8 cellular contexts compared by ENCODE assay signal in the genomic region with DNA sequence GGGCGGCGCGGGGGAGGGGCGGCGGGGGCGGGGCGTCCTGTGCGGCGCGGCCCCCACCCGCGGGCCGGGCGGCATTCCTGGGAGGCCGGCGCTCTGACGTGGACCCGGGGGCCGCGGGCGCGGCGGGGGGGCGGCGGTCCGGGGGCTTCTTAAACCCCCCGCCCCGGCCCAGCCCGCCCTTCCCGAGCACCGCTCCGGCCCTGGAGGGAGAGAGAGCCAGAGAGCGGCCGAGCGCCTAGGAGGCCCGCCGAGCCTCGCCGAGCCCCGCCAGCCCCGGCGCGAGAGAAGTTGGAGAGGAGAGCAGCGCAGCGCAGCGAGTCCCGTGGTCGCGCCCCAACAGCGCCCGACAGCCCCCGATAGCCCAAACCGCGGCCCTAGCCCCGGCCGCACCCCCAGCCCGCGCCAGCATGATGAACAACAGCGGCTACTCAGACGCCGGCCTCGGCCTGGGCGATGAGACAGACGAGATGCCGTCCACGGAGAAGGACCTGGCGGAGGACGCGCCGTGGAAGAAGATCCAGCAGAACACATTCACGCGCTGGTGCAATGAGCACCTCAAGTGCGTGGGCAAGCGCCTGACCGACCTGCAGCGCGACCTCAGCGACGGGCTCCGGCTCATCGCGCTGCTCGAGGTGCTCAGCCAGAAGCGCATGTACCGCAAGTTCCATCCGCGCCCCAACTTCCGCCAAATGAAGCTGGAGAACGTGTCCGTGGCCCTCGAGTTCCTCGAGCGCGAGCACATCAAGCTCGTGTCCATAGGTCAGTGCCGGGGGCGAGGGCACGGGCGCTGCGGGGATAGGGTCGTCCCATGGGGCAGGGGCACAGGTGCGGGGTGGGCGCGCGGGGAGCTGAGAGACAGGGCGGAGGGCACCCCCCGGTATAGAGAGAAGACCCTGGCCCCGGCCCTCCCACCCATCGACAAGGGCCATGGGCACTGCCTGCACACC. TPM values are rescaled to one million over a fixed set of nuclear protein-coding genes. Genes with fewer than 3 reads are reported as not detected.
A peak's percentile ranks its signal among the peaks of the same experiment; 100 is the strongest.
DNase-seq lines count a peak whose midpoint lies in the region; ATAC-seq and TF ChIP-seq lines count a peak whose summit lies in the region.

A gene with protein sequence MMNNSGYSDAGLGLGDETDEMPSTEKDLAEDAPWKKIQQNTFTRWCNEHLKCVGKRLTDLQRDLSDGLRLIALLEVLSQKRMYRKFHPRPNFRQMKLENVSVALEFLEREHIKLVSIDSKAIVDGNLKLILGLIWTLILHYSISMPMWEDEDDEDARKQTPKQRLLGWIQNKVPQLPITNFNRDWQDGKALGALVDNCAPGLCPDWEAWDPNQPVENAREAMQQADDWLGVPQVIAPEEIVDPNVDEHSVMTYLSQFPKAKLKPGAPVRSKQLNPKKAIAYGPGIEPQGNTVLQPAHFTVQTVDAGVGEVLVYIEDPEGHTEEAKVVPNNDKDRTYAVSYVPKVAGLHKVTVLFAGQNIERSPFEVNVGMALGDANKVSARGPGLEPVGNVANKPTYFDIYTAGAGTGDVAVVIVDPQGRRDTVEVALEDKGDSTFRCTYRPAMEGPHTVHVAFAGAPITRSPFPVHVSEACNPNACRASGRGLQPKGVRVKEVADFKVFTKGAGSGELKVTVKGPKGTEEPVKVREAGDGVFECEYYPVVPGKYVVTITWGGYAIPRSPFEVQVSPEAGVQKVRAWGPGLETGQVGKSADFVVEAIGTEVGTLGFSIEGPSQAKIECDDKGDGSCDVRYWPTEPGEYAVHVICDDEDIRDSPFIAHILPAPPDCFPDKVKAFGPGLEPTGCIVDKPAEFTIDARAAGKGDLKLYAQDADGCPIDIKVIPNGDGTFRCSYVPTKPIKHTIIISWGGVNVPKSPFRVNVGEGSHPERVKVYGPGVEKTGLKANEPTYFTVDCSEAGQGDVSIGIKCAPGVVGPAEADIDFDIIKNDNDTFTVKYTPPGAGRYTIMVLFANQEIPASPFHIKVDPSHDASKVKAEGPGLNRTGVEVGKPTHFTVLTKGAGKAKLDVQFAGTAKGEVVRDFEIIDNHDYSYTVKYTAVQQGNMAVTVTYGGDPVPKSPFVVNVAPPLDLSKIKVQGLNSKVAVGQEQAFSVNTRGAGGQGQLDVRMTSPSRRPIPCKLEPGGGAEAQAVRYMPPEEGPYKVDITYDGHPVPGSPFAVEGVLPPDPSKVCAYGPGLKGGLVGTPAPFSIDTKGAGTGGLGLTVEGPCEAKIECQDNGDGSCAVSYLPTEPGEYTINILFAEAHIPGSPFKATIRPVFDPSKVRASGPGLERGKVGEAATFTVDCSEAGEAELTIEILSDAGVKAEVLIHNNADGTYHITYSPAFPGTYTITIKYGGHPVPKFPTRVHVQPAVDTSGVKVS (N-terminal part only) (plus strand): TSS at position 176 of the 947 bp plus-strand sequence. CDS start 232 bp downstream, at position 408.

- peak within 1 kb of the TSS; percentile 91 for H3K4me2 ChIP-seq in fibroblast of lung (ENCODE audit: extremely low read depth, insufficient read depth, low read length)

- no peaks in the 10 kb centered on the region for H4K20me1 ChIP-seq in fibroblast of lung (ENCODE audit: control insufficient read depth, extremely low read depth, insufficient read depth, low read length)

- H3K79me2 ChIP-seq in fibroblast of lung (ENCODE audit: control insufficient read depth, insufficient read depth, low read length) = peaks cover 40% of the 10 kb centered on the region

- TF ChIP-seq CTCF in AG04450 (IDR thresholded peaks at IDR 0.05; ENCODE audit: low read depth, low read length) = no peak
- no peak for TF ChIP-seq CTCF in fibroblast of lung (conservative IDR thresholded peaks at IDR 0.05 in 1 of 2, IDR thresholded peaks at IDR 0.05 in 1 of 2; ENCODE audit: low read depth in 1 of 2, low read length in 2 of 2)
- TF ChIP-seq CTCF in tibial nerve (IDR thresholded peaks at IDR 0.05) = no peak
- TF ChIP-seq CTCF in GM10266 (IDR thresholded peaks at IDR 0.05; ENCODE audit: control insufficient read depth, insufficient read depth, low read depth, missing control alignments) = no peak

- CTCF ChIA-PET in AG04450 (lab: Charles Lee) = no interaction called here
- CTCF ChIA-PET in naive thymus-derived CD4-positive, alpha-beta T cell (lab: Charles Lee) = no interaction called here

- H3K36me3 ChIP-seq in fibroblast of lung (ENCODE audit: control insufficient read depth, insufficient read depth, low read length) (peaks cover 7% of the 10 kb centered on the region), tibial nerve (no peaks in the 10 kb centered on the region)
- no peaks in the 10 kb centered on the region for H3K36me3 ChIP-seq in naive thymus-derived CD4-positive, alpha-beta T cell (ENCODE audit: control insufficient read depth in 2 of 3, insufficient read depth in 3 of 3, low read length in 3 of 3)

- peak within 1 kb of the TSS in 2 of 9 donors; percentile 15 to 70 for H3K27ac Mint-ChIP-seq in naive thymus-derived CD4-positive, alpha-beta T cell

- H3K4me3 Mint-ChIP-seq in naive thymus-derived CD4-positive, alpha-beta T cell = peak within 1 kb of the TSS; percentile 70 to 86 (median 80)

- H3K9me3 ChIP-seq in AG04450 (ENCODE audit: control insufficient read depth, insufficient read depth, low read length) = no peaks in the 10 kb centered on the region; the same call in 1 of the 2 replicates
- no peaks in the 10 kb centered on the region for H3K9me3 ChIP-seq in fibroblast of lung (ENCODE audit: control insufficient read depth, insufficient read depth, low read depth, low read length)
- no peaks in the 10 kb centered on the region for H3K9me3 ChIP-seq in naive thymus-derived CD4-positive, alpha-beta T cell (ENCODE audit: control insufficient read depth in 2 of 3, low read length in 3 of 3)
- no peaks in the 10 kb centered on the region for H3K9me3 ChIP-seq in tibial nerve

- intact Hi-C loops in naive thymus-derived CD4-positive, alpha-beta T cell (cut with micrococcal nuclease) = no loop called here

- no peak for DNase-seq in AG04450 (ENCODE audit: low read depth, low spot score)
- peak; percentile 48 for DNase-seq in activated T-cell treated with anti-CD3 and anti-CD28 coated beads, Interleukin-2, amount 50 U/mL, for 1 hour
- DNase-seq in fibroblast of lung (ENCODE audit: low read depth in 2 of 2) = peak; percentile 68 to 73
- peak in 8 of 9 donors; percentile 11 to 39 (median 32) for DNase-seq in naive thymus-derived CD4-positive, alpha-beta T cell
- DNase-seq in tibial nerve (ENCODE audit: low spot score in 2 of 2) = no peak
- DNase-seq in GM10266 (ENCODE audit: extremely low spot score) = no peak

- no peak for TF ChIP-seq EP300 in Ishikawa (IDR thresholded peaks at IDR 0.05; ENCODE audit: borderline replicate concordance)
- TF ChIP-seq EP300 in tibial nerve (IDR thresholded peaks at IDR 0.05) = peak in 1 of 2 donors; percentile 13

- H3K36me3 Mint-ChIP-seq in naive thymus-derived CD4-positive, alpha-beta T cell = no peaks in the 10 kb centered on the region

- H3K27me3 ChIP-seq in AG04450 (ENCODE audit: control insufficient read depth, insufficient read depth, low read length) (no peaks in the 10 kb centered on the region), fibroblast of lung (ENCODE audit: control insufficient read depth, insufficient read depth, low read length) (no peaks in the 10 kb centered on the region), tibial nerve (peaks cover 0 to 35% of the 10 kb centered on the region in 2 donors)
- H3K27me3 ChIP-seq in naive thymus-derived CD4-positive, alpha-beta T cell (ENCODE audit: control insufficient read depth in 2 of 2, insufficient read depth in 2 of 2, low read length in 2 of 2) = peaks cover 3 to 15% of the 10 kb centered on the region in 2 donors

- peaks cover 5 to 18% (median 13%) of the 10 kb centered on the region in 7 donors for H3K4me1 Mint-ChIP-seq in naive thymus-derived CD4-positive, alpha-beta T cell

- H3K9ac ChIP-seq in fibroblast of lung (ENCODE audit: insufficient read depth, low read length) = peak within 1 kb of the TSS; percentile 85

- TF ChIP-seq RAD21 in Ishikawa (IDR thresholded peaks at IDR 0.05; ENCODE audit: low read depth) = no peak

- H3K4me3 ChIP-seq in AG04450 (ENCODE audit: low read depth, low read length) = peak within 1 kb of the TSS; percentile 93
- H3K4me3 ChIP-seq in fibroblast of lung (replicated peaks in 1 of 4; ENCODE audit: control extremely low read depth in 1 of 4, insufficient read depth in 1 of 4, low read depth in 3 of 4, low read length in 4 of 4) = peak within 1 kb of the TSS; percentile 82 to 96 (median 94)
- H3K4me3 ChIP-seq in naive thymus-derived CD4-positive, alpha-beta T cell (ENCODE audit: low read length) = peak within 1 kb of the TSS; percentile 53
- H3K4me3 ChIP-seq in tibial nerve = peak within 1 kb of the TSS; percentile 42 to 75 (median 50)

- peaks cover 26% of the 10 kb centered on the region for H3K4me1 ChIP-seq in fibroblast of lung (ENCODE audit: control insufficient read depth, extremely low read depth, insufficient read depth, low read length)
- H3K4me1 ChIP-seq in naive thymus-derived CD4-positive, alpha-beta T cell (ENCODE audit: control insufficient read depth in 2 of 2, insufficient read depth in 2 of 2, low read length in 2 of 2) = peaks cover 0 to 9% of the 10 kb centered on the region in 2 donors
- peaks cover 0 to 44% (median 29%) of the 10 kb centered on the region in 4 donors for H3K4me1 ChIP-seq in tibial nerve

- peak; percentile 60 for ATAC-seq in naive thymus-derived CD4-positive, alpha-beta T cell
- ATAC-seq in HG03520 (IDR thresholded peaks at IDR 0.05; ENCODE audit: unreplicated experiment) = no peak

- H2AFZ ChIP-seq in fibroblast of lung (ENCODE audit: low read length) = peak within 1 kb of the TSS; percentile 27

- 2 to 6% methylated on average over 17 to 49 of the region's 109 CpGs for whole genome bisulfite sequencing in tibial nerve, 2 donors

- H3K27ac ChIP-seq in AG04450 (ENCODE audit: low read depth, low read length) (peak within 1 kb of the TSS; percentile 87), fibroblast of lung (ENCODE audit: insufficient read depth, low read length) (peak within 1 kb of the TSS; percentile 85), tibial nerve (peak within 1 kb of the TSS; percentile 36 to 74 (median 60))
- H3K27ac ChIP-seq in naive thymus-derived CD4-positive, alpha-beta T cell (ENCODE audit: low read depth, low read length) = no peak within 1 kb of the TSS

- no peak for TF ChIP-seq POLR2A in tibial nerve (IDR thresholded peaks at IDR 0.05)

- peaks cover 26 to 64% (median 30%) of the 10 kb centered on the region in 5 donors for H3K27me3 Mint-ChIP-seq in naive thymus-derived CD4-positive, alpha-beta T cell

- H3K9me3 Mint-ChIP-seq in naive thymus-derived CD4-positive, alpha-beta T cell = no peaks in the 10 kb centered on the region

- POLR2A ChIA-PET in AG04450 (lab: Yijun Ruan, JAX) = interaction anchor here (0.6 to 3.0 kb wide), 6 partner anchors 29 to 132 kb away, joined by 3 to 16 read pairs (median 6); partner anchors contain the start of gene ATP6V1F
- POLR2A ChIA-PET in naive thymus-derived CD4-positive, alpha-beta T cell (lab: Charles Lee) = interaction anchor here (1.1 kb wide), 1 partner anchor 91 kb away, joined by 4 read pairs; the partner anchor contains the start of gene CALU

RNA-seq across cellular contexts. Expression of the gene that starts here (rescaled TPM):
- polyA plus RNA-seq in AG04450 (2011; rRNA removed) = 25.8 and 44.7 TPM in 2 replicates
- 157 and 215 TPM in 2 replicates for polyA minus RNA-seq in AG04450 (2011; rRNA and poly(A)+ RNA removed)
- 106 and 191 TPM in 2 replicates for total RNA-seq in fibroblast of lung
- 29.3 and 55.3 TPM in 2 replicates for polyA plus RNA-seq in fibroblast of lung
- polyA plus RNA-seq in fibroblast of lung (2012) = 118 and 176 TPM in 2 replicates
- 406 and 608 TPM in 2 replicates for polyA minus RNA-seq in fibroblast of lung (ENCODE audit: low replicate concordance)
- under 1 TPM in 2 of 5 experiments, not detected in 3; 0.05 to 0.19 TPM for total RNA-seq in naive thymus-derived CD4-positive, alpha-beta T cell
- not detected for polyA plus RNA-seq in naive thymus-derived CD4-positive, alpha-beta T cell
- 10 to 100 TPM in 2 of 4 donors, 1 to 10 TPM in 2; 5.5 to 13.5 (median 9.0) TPM for total RNA-seq in tibial nerve

Comparison
In these comparisons a context has a peak if more than half of its experiments do, and no peak if none do; other contexts are left out.
1. RNA of the gene that starts here (polyA plus RNA-seq): 29.3 to 176 TPM in fibroblast of lung and 25.8 to 44.7 TPM in AG04450; not detected in naive thymus-derived CD4-positive, alpha-beta T cell; every median in the first group is over 10 times any median in the second.
2. Peak in DNase-seq, ATAC-seq and H3K4me3 ChIP-seq in naive thymus-derived CD4-positive, alpha-beta T cell; RNA of the gene not detected or under 1 TPM.
3. DNase-seq: peak in activated T-cell treated with anti-CD3 and anti-CD28 coated beads, Interleukin-2, amount 50 U/mL, for 1 hour (single experiment) and fibroblast of lung (2 of 2); none in AG04450 (single experiment), tibial nerve (0 of 2) and GM10266 (single experiment).
4. Peak in every context shown above with its lines, with median percentiles within 50 percentile points of each other: H3K4me3 ChIP-seq.